18 cellular contexts compared by ENCODE assay signal in genomic region chr16:57563761-57564160, GRCh38. TPM values are rescaled to one million over a fixed set of nuclear protein-coding genes. Genes with fewer than 3 reads are reported as not detected.
A peak's percentile ranks its signal among the peaks of the same experiment; 100 is the strongest.
DNase-seq lines count a peak whose midpoint lies in the region; TF ChIP-seq lines count a peak whose summit lies in the region.
"Had no signal": no experiment of that assay in that cellular context is flagged by ENCODE, and none has a peak within 500 bp of the region (broad histone marks: within the 10 kb centered on the region; RNA-seq: fewer than 3 reads in every experiment).

No MANE protein-coding gene starts in this region.

- no peak overlapping the region for H3K4me3 Mint-ChIP-seq in activated T-cell treated with anti-CD3 and anti-CD28 coated beads, Interleukin-2, amount 50 U/mL, for 24 hours
- H3K4me3 Mint-ChIP-seq: CD4-positive, alpha-beta memory T cell; GM23338; HFFc6 had no signal

- H2AK5ac ChIP-seq in neuronal stem cell (ENCODE audit: low read depth, low read length): no peak overlapping the region

- no peaks in the 10 kb centered on the region for H3K79me1 ChIP-seq in neuronal stem cell (ENCODE audit: low read depth, low read length)

- H4K20me1 ChIP-seq in BLaER1: no peaks in the 10 kb centered on the region

- no CpG with 5 or more reads among the region's 12 CpGs for WGBS in neuronal stem cell (ENCODE audit: extremely low coverage in 2 of 2, insufficient read length in 2 of 2, insufficient replicate concordance in 1 of 2), 2 donors

- CTCF ChIA-PET in HEK293T (lab: Yijun Ruan, JAX): interaction anchor here (4.3 kb wide), 1 partner anchor 12 kb away, joined by 10 read pairs; no protein-coding TSS in a partner anchor

- DNase-seq in activated T-cell treated with anti-CD3 and anti-CD28 coated beads, Interleukin-2, amount 50 U/mL, for 24 hours: no peak
- DNase-seq in activated T-cell treated with anti-CD3 and anti-CD28 coated beads for 4 hours (no peak), islet precursor cell (peak; percentile 43), neuronal stem cell (ENCODE audit: low spot score) (no peak), HEK293T (ENCODE audit: extremely low spot score) (no peak), NCI-H226 (no peak), superior temporal gyrus (ENCODE audit: extremely low spot score) (no peak)
- DNase-seq: BE2C; CD4-positive, alpha-beta memory T cell; DMS153; DMS79; GF-D8; HCEC 1CT; HFFc6; IMR-90 had no signal

- POLR2A ChIA-PET in HEK293T (lab: Yijun Ruan, JAX): no interaction called here

- H3K27me3 Mint-ChIP-seq in activated T-cell treated with anti-CD3 and anti-CD28 coated beads, Interleukin-2, amount 50 U/mL, for 24 hours: no peaks in the 10 kb centered on the region

- peaks cover 2% of the 10 kb centered on the region for H3K36me3 Mint-ChIP-seq in activated T-cell treated with anti-CD3 and anti-CD28 coated beads, Interleukin-2, amount 50 U/mL, for 24 hours (ENCODE audit: low read depth)

- H3K14ac ChIP-seq in neuronal stem cell (ENCODE audit: low read length): no peak overlapping the region

- no peaks in the 10 kb centered on the region for H3K27me3 ChIP-seq in BLaER1
- H3K27me3 ChIP-seq in neuronal stem cell (ENCODE audit: control insufficient read depth in 3 of 3, insufficient read depth in 3 of 3, low read depth in 1 of 3, low read length in 3 of 3): no peaks in the 10 kb centered on the region
- H3K27me3 ChIP-seq: BE2C had no signal

- no peak overlapping the region for H4K91ac ChIP-seq in neuronal stem cell (ENCODE audit: low read depth, low read length, poor library complexity)

- H3K4me2 ChIP-seq in BLaER1: peak overlapping the region; percentile 39
- no peak overlapping the region for H3K4me2 ChIP-seq in neuronal stem cell (ENCODE audit: insufficient read depth, low read length, poor library complexity, severe bottlenecking)
- H3K4me2 ChIP-seq: GM23338 had no signal

- no peak overlapping the region for H2AFZ ChIP-seq in neuronal stem cell (ENCODE audit: low read length)
- H2AFZ ChIP-seq: GM23338 had no signal

- no peak overlapping the region for H2BK120ac ChIP-seq in neuronal stem cell (ENCODE audit: low read depth, low read length)

- no peak overlapping the region for H4K8ac ChIP-seq in neuronal stem cell (ENCODE audit: low read depth, low read length)

- H3K36me3 ChIP-seq in BLaER1 (no peaks in the 10 kb centered on the region), neuronal stem cell (replicated peaks in 1 of 2; ENCODE audit: control insufficient read depth in 2 of 2, insufficient read depth in 2 of 2, low read length in 2 of 2) (no peaks in the 10 kb centered on the region)
- H3K36me3 ChIP-seq: BE2C had no signal

- H3K27ac Mint-ChIP-seq in activated T-cell treated with anti-CD3 and anti-CD28 coated beads, Interleukin-2, amount 50 U/mL, for 24 hours: peak overlapping the region; percentile 52
- H3K27ac Mint-ChIP-seq: GM23338 had no signal

- H2BK12ac ChIP-seq in neuronal stem cell (ENCODE audit: low read length): no peak overlapping the region

- H2BK5ac ChIP-seq in neuronal stem cell (ENCODE audit: low read length): no peak overlapping the region

- no peak overlapping the region for H3K4me3 ChIP-seq in BLaER1
- no peak overlapping the region for H3K4me3 ChIP-seq in neuronal stem cell (ENCODE audit: low read length in 2 of 2)
- H3K4me3 ChIP-seq: GM23338 had no signal

- H3K9me3 ChIP-seq in BLaER1 (peaks cover 24% of the 10 kb centered on the region), neuronal stem cell (replicated peaks in 1 of 2; ENCODE audit: control insufficient read depth in 2 of 2, insufficient read depth in 1 of 2, low read depth in 1 of 2, low read length in 2 of 2) (peaks cover 0 to 5% of the 10 kb centered on the region in 2 donors)
- H3K9me3 ChIP-seq: BE2C had no signal

- H3K4me1 Mint-ChIP-seq in activated T-cell treated with anti-CD3 and anti-CD28 coated beads, Interleukin-2, amount 50 U/mL, for 24 hours (ENCODE audit: low read depth): peaks cover 5% of the 10 kb centered on the region
- H3K4me1 Mint-ChIP-seq: CD14-positive monocyte; CD4-positive, alpha-beta memory T cell; GM23338 had no signal

- no peak overlapping the region for H3K23ac ChIP-seq in neuronal stem cell (ENCODE audit: low read depth, low read length, poor library complexity)

- H3K18ac ChIP-seq in neuronal stem cell (ENCODE audit: low read length): no peak overlapping the region

- H3K9me3 Mint-ChIP-seq in activated T-cell treated with anti-CD3 and anti-CD28 coated beads, Interleukin-2, amount 50 U/mL, for 24 hours: peaks cover 3% of the 10 kb centered on the region

- H2BK15ac ChIP-seq in neuronal stem cell (ENCODE audit: low read length): peak overlapping the region; percentile 15

- H3K4me1 ChIP-seq in BLaER1 (peaks cover 17% of the 10 kb centered on the region), neuronal stem cell (ENCODE audit: control insufficient read depth in 2 of 2, insufficient read depth in 1 of 2, low read depth in 1 of 2, low read length in 2 of 2) (peaks cover 0 to 2% of the 10 kb centered on the region in 2 donors)

- no peak overlapping the region for H3K4ac ChIP-seq in neuronal stem cell (ENCODE audit: low read length)

- H3K27ac ChIP-seq in BLaER1: no peak overlapping the region
- H3K27ac ChIP-seq in neuronal stem cell (replicated peaks; ENCODE audit: low read length): no peak overlapping the region

- H3K9ac ChIP-seq in BLaER1: no peak overlapping the region
- no peak overlapping the region for H3K9ac ChIP-seq in neuronal stem cell (ENCODE audit: low read depth, low read length, poor library complexity)

TF ChIP-seq in HEK293T, 16 proteins besides CTCF, POLR2A, EP300 and RAD21:
- TF ChIP-seq HDGF (IDR thresholded peaks at IDR 0.05; ENCODE audit: borderline replicate concordance) (no peak), ARNT (IDR thresholded peaks at IDR 0.05) (no peak), ZNF384 (IDR thresholded peaks at IDR 0.05) (no peak), FOXK2 (IDR thresholded peaks at IDR 0.05) (no peak), FOXM1 (IDR thresholded peaks at IDR 0.05; ENCODE audit: borderline replicate concordance) (no peak), NFRKB (IDR thresholded peaks at IDR 0.05) (no peak), FOXA1 (IDR thresholded peaks at IDR 0.05) (no peak), BHLHE40 (IDR thresholded peaks at IDR 0.05; ENCODE audit: borderline replicate concordance) (no peak), CTBP1 (IDR thresholded peaks at IDR 0.05; ENCODE audit: borderline replicate concordance) (no peak)

RNA-seq across cellular contexts. Expression of gene ADGRG5, which starts 21.3 kb away (rescaled TPM):
- polyA plus RNA-seq in neuronal stem cell (2013, experiment 1 of 2): 1.7 TPM
- polyA plus RNA-seq in neuronal stem cell (2013, experiment 2 of 2): 1.7 TPM
- polyA plus RNA-seq: IMR-90 had no signal

RNA-seq across cellular contexts. Expression of gene CCDC102A, which starts 27.4 kb away (rescaled TPM):
- 6.4 TPM for polyA plus RNA-seq in neuronal stem cell (2013, experiment 1 of 2)
- polyA plus RNA-seq in neuronal stem cell (2013, experiment 2 of 2): 6.3 TPM
- polyA plus RNA-seq: CD14-positive monocyte had no signal
